ENCODE assay signal across 8 cellular contexts in genomic region chr12:7907009-7907408, GRCh38. TPM values are rescaled to one million over a fixed set of nuclear protein-coding genes. Genes with fewer than 3 reads are reported as not detected.
DNase-seq lines count a peak whose midpoint lies in the region; ATAC-seq and TF ChIP-seq lines count a peak whose summit lies in the region.

No MANE protein-coding gene starts in this region.

- no peaks in the 10 kb centered on the region for H4K20me1 ChIP-seq in IMR-90 (ENCODE audit: insufficient read depth, low read length)
- H4K20me1 ChIP-seq in mammary epithelial cell (ENCODE audit: insufficient read depth, low read length), result no peaks in the 10 kb centered on the region

- no peaks in the 10 kb centered on the region for H3K9me1 ChIP-seq in IMR-90 (ENCODE audit: insufficient read depth, low read length)

- H2BK20ac ChIP-seq in IMR-90 (ENCODE audit: low read depth, low read length), result no peak overlapping the region

- no peak overlapping the region for H4K91ac ChIP-seq in IMR-90 (ENCODE audit: insufficient read depth, low read depth, low read length)

- CTCF ChIA-PET in IMR-90 (lab: Yijun Ruan, JAX), result interaction anchor here (0.6 to 1.1 kb wide), 2 partner anchors 13 to 16 kb away, joined by 3 read pairs; no protein-coding TSS in a partner anchor
- CTCF ChIA-PET in mammary epithelial cell (lab: Charles Lee; ENCODE audit: low non-redundant PET), result no interaction called here

- peak; percentile 40 for DNase-seq in ELF-1 (ENCODE audit: low read depth, low spot score)
- peak; percentile 61 for DNase-seq in IMR-90
- DNase-seq in WERI-Rb-1, result peak; percentile 48
- peak; percentile 74 for DNase-seq in left lobe of liver (ENCODE audit: low spot score)
- no peak for DNase-seq in mammary epithelial cell
- DNase-seq in occipital lobe (lab: John Stamatoyannopoulos, UW), result no peak

- WGBS in IMR-90 (ENCODE audit: extremely low coverage in 2 of 2, insufficient read length in 1 of 2), 2 experiments, result no CpG with 5 or more reads among the region's 3 CpGs
- 96% methylated on average over 3 of the region's 3 CpGs for WGBS in mammary epithelial cell (ENCODE audit: low coverage, missing lambda C conversion rate)

- POLR2A ChIA-PET in IMR-90 (lab: Charles Lee; ENCODE audit: unreplicated experiment), result no interaction called here

- H3K79me2 ChIP-seq in mammary epithelial cell (ENCODE audit: insufficient read depth, low read length), result no peaks in the 10 kb centered on the region

- H3K4me1 ChIP-seq in IMR-90 (ENCODE audit: control insufficient read depth, insufficient read depth, low read length), result no peaks in the 10 kb centered on the region
- H3K4me1 ChIP-seq in mammary epithelial cell (ENCODE audit: insufficient read depth, low read length), result no peaks in the 10 kb centered on the region

- H2AFZ ChIP-seq in IMR-90 (replicated peaks; ENCODE audit: low read length, poor library complexity) (no peak overlapping the region), mammary epithelial cell (ENCODE audit: low read depth, low read length) (no peak overlapping the region)

- H2BK15ac ChIP-seq in IMR-90 (ENCODE audit: low read depth, low read length), result no peak overlapping the region

- H4K5ac ChIP-seq in IMR-90 (ENCODE audit: low read depth, low read length), result no peak overlapping the region

- intact Hi-C loops in IMR-90 (cut with micrococcal nuclease) (loop anchor here (1.0 kb wide), 1 partner anchor 47 kb away; no protein-coding TSS in a partner anchor), mammary epithelial cell (cut with micrococcal nuclease) (no loop called here)

- in situ Hi-C loops in IMR-90 (cut with MboI; ENCODE audit: low sequenced_read_pairs), result no loop called here
- in situ Hi-C loops in mammary epithelial cell (cut with MboI; ENCODE audit: low sequenced_read_pairs in 2 of 2), result no loop called here

- BruUV-seq in IMR-90 (replicated peaks; lab: Mats Ljungman, UMichigan), result no TSS peak
- BruUV-seq in mammary epithelial cell (replicated peaks; lab: Mats Ljungman, UMichigan), result no TSS peak

- H3K27ac ChIP-seq in IMR-90 (ENCODE audit: insufficient read depth, low read length) (no peak overlapping the region), WERI-Rb-1 (no peak overlapping the region), mammary epithelial cell (ENCODE audit: insufficient read depth, low read depth, low read length) (no peak overlapping the region)

- H2AK9ac ChIP-seq in IMR-90 (replicated peaks; ENCODE audit: low read depth, low read length, poor library complexity), result no peak overlapping the region

- peak; percentile 73 for ATAC-seq in IMR-90 (ENCODE audit: low read depth)
- peak; percentile 99 for ATAC-seq in left lobe of liver
- ATAC-seq in HG02759 (IDR thresholded peaks at IDR 0.05; ENCODE audit: unreplicated experiment), result no peak
- no peak for ATAC-seq in esophagus mucosa

- no peaks in the 10 kb centered on the region for H3K27me3 ChIP-seq in IMR-90 (ENCODE audit: control insufficient read depth, insufficient read depth, low read length)
- no peaks in the 10 kb centered on the region for H3K27me3 ChIP-seq in WERI-Rb-1 (ENCODE audit: insufficient read depth, low read depth, severe bottlenecking)
- H3K27me3 ChIP-seq in mammary epithelial cell (ENCODE audit: insufficient read depth, low read length), result no peaks in the 10 kb centered on the region

- no peak overlapping the region for H4K8ac ChIP-seq in IMR-90 (ENCODE audit: low read depth in 2 of 2, low read length in 2 of 2)

- no peak overlapping the region for H3K56ac ChIP-seq in IMR-90 (ENCODE audit: extremely low read depth, insufficient read depth, low read length)

- H2AK5ac ChIP-seq in IMR-90 (ENCODE audit: low read depth, low read length), result no peak overlapping the region

- peak; percentile 25 for TF ChIP-seq RAD21 in IMR-90 (IDR thresholded peaks at IDR 0.05; ENCODE audit: low read length)

- H3K18ac ChIP-seq in IMR-90 (ENCODE audit: low read depth, low read length), result no peak overlapping the region

- no peak overlapping the region for H2BK120ac ChIP-seq in IMR-90 (ENCODE audit: low read depth, low read length)

- H3K9ac ChIP-seq in IMR-90 (ENCODE audit: low read depth, low read length) (no peak overlapping the region), mammary epithelial cell (ENCODE audit: insufficient read depth, low read length) (no peak overlapping the region)

- H3K79me1 ChIP-seq in IMR-90 (ENCODE audit: low read depth in 1 of 2, low read length in 2 of 2), result no peaks in the 10 kb centered on the region

- H3K23ac ChIP-seq in IMR-90 (ENCODE audit: low read depth, low read length), result no peak overlapping the region

- no peak overlapping the region for H3K4me2 ChIP-seq in IMR-90 (ENCODE audit: low read depth, low read length)
- no peak overlapping the region for H3K4me2 ChIP-seq in mammary epithelial cell (ENCODE audit: insufficient read depth, low read depth, low read length)

- no peak overlapping the region for H2BK5ac ChIP-seq in IMR-90 (ENCODE audit: low read depth, low read length, poor library complexity, severe bottlenecking)

- H3K36me3 ChIP-seq in IMR-90 (ENCODE audit: control insufficient read depth, insufficient read depth, low read length) (no peaks in the 10 kb centered on the region), WERI-Rb-1 (no peaks in the 10 kb centered on the region), mammary epithelial cell (ENCODE audit: insufficient read depth, low read length) (no peaks in the 10 kb centered on the region)

- no peak overlapping the region for H3K14ac ChIP-seq in IMR-90 (replicated peaks; ENCODE audit: low read depth, low read length)

- H3K9me3 ChIP-seq in IMR-90 (ENCODE audit: control insufficient read depth, insufficient read depth, low read length) (no peaks in the 10 kb centered on the region), WERI-Rb-1 (ENCODE audit: severe bottlenecking) (no peaks in the 10 kb centered on the region), mammary epithelial cell (replicated peaks; ENCODE audit: insufficient read depth, low read length) (no peaks in the 10 kb centered on the region)

- dilution Hi-C loops in IMR-90 (cut with HindIII; ENCODE audit: low sequenced_read_pairs, unreplicated experiment), result no loop called here
- dilution Hi-C loops in mammary epithelial cell (cut with HindIII; ENCODE audit: low sequenced_read_pairs), result loop anchor here (5.0 kb wide), 1 partner anchor 45 kb away; no protein-coding TSS in a partner anchor

- H3K4ac ChIP-seq in IMR-90 (ENCODE audit: low read depth, low read length), result no peak overlapping the region

- no peak for TF ChIP-seq POLR2A in IMR-90 (IDR thresholded peaks at IDR 0.05; ENCODE audit: low read depth, low read length)

- no peak overlapping the region for H3K4me3 ChIP-seq in IMR-90 (ENCODE audit: insufficient read depth, low read depth, low read length)
- no peak overlapping the region for H3K4me3 ChIP-seq in WERI-Rb-1 (ENCODE audit: low read depth, low read length)
- no peak overlapping the region for H3K4me3 ChIP-seq in mammary epithelial cell (replicated peaks in 1 of 3; ENCODE audit: insufficient read depth in 1 of 3, low read depth in 2 of 3, low read length in 3 of 3)

- peak; percentile 52 for TF ChIP-seq CTCF in IMR-90 (conservative IDR thresholded peaks at IDR 0.05; ENCODE audit: low read depth, low read length)
- 0 out of 2 replicates have a peak, but pooled peaks have one; percentile 3 for TF ChIP-seq CTCF in WERI-Rb-1 (IDR thresholded peaks at IDR 0.05; ENCODE audit: low read depth, low read length)
- no peak for TF ChIP-seq CTCF in mammary epithelial cell (conservative IDR thresholded peaks at IDR 0.05 in 1 of 2, IDR thresholded peaks at IDR 0.05 in 1 of 2; ENCODE audit: extremely low read depth in 1 of 2, insufficient read depth in 1 of 2, low read depth in 1 of 2, low read length in 2 of 2)

TF ChIP-seq in IMR-90, 13 proteins besides CTCF, POLR2A, EP300 and RAD21:
- no peak for TF ChIP-seq MAZ (IDR thresholded peaks at IDR 0.05; ENCODE audit: borderline replicate concordance, low read depth, low read length)
- peak; percentile 29; the same call in 1 of the 2 replicates for TF ChIP-seq SMC3 (IDR thresholded peaks at IDR 0.05; ENCODE audit: low read depth, low read length)

RNA-seq across cellular contexts. Expression of gene SLC2A3, which starts 29.0 kb away (rescaled TPM):
- total RNA-seq in IMR-90 (2012; rRNA removed), result 54.8 and 113 TPM in 2 replicates
- 38.2 and 46.1 TPM in 2 replicates for polyA plus RNA-seq in IMR-90 (2012; rRNA removed)
- polyA plus RNA-seq in IMR-90 (2012; cell fraction: cytosol; rRNA removed), result 19.4 and 27.9 TPM in 2 replicates
- 44.9 and 179 TPM in 2 replicates for polyA plus RNA-seq in IMR-90 (2012; cell fraction: nucleus; rRNA removed; ENCODE audit: low replicate concordance)
- total RNA-seq in left lobe of liver, result 9.4 TPM
- total RNA-seq in mammary epithelial cell, result 10 to 100 TPM in 1 of 2 donors, 1 to 10 TPM in 1; 5.6 to 12.5 TPM
- 36.6 TPM for polyA plus RNA-seq in mammary epithelial cell
- polyA minus RNA-seq in mammary epithelial cell, result 113 TPM
- total RNA-seq in occipital lobe, result 57.1 TPM
- 4.9 TPM for total RNA-seq in esophagus mucosa

RNA-seq across cellular contexts. Expression of gene SLC2A14, which starts 34.3 kb away (rescaled TPM):
- total RNA-seq in IMR-90 (2012; rRNA removed) (under 0.01 TPM in 1 of 2 replicates, not detected in the other), left lobe of liver (95.3 TPM), mammary epithelial cell (under 1 TPM in 1 of 2 donors, not detected in 1; 0.17 TPM), occipital lobe (not detected), esophagus mucosa (not detected)
- polyA plus RNA-seq in IMR-90 (2012; rRNA removed) (0.05 and 0.07 TPM in 2 replicates), mammary epithelial cell (0.11 TPM)
- polyA plus RNA-seq in IMR-90 (2012; cell fraction: cytosol; rRNA removed), result 0.05 TPM in 1 of 2 replicates, not detected in the other
- 0.10 and 0.30 TPM in 2 replicates for polyA plus RNA-seq in IMR-90 (2012; cell fraction: nucleus; rRNA removed; ENCODE audit: low replicate concordance)
- not detected for polyA minus RNA-seq in mammary epithelial cell

Comparison
In these comparisons a context has a peak if more than half of its experiments do, and no peak if none do; other contexts are left out.
1. DNase-seq: peak in ELF-1 (single experiment), IMR-90 (single experiment), WERI-Rb-1 (single experiment) and left lobe of liver (single experiment); none in mammary epithelial cell (single experiment) and occipital lobe (single experiment).
2. ATAC-seq: peak in IMR-90 (single experiment) and left lobe of liver (single experiment); none in HG02759 (single experiment) and esophagus mucosa (single experiment).
3. CTCF ChIP-seq: peak in IMR-90 (single experiment) and WERI-Rb-1 (single experiment); none in mammary epithelial cell (0 of 2).
4. RNA of gene SLC2A14, which starts 34.3 kb away (total RNA-seq): 95.3 TPM in left lobe of liver (single experiment); 0.17 TPM in mammary epithelial cell, not detected in esophagus mucosa (single experiment), under 0.01 TPM in IMR-90 and not detected in occipital lobe (single experiment); every median in the first group is over 10 times any median in the second.